Comparison of ENCODE assay signal across 13 cellular contexts in genomic region chr22:33707581-33707980, GRCh38.
A peak's percentile ranks its signal among the peaks of the same experiment; 100 is the strongest.
DNase-seq lines count a peak whose midpoint lies in the region; ATAC-seq lines count a peak whose summit lies in the region.
"Had no signal": no experiment of that assay in that cellular context is flagged by ENCODE, and none has a peak within 500 bp of the region (broad histone marks: within the 10 kb centered on the region; RNA-seq: fewer than 3 reads in every experiment).

No MANE protein-coding gene starts in this region.

- peak; percentile 36 for ATAC-seq in sciatic nerve
- ATAC-seq in left cardiac atrium = no peak
- ATAC-seq: A549 had no signal

- DNase-seq in Ammon's horn (ENCODE audit: low spot score) (peak; percentile 48), head of caudate nucleus (peak in 36 of 42 donors; percentile 12 to 80 (median 44)), occipital lobe (lab: John Stamatoyannopoulos, UW) (peak; percentile 12), sciatic nerve (ENCODE audit: low spot score) (no peak), left cardiac atrium (no peak), NCI-H1417 treated with DMSO at 0.1 percent for 48 hours (lab: John Stamatoyannopoulos, UW) (no peak)
- no peak for DNase-seq in stimulated activated CD4-positive, alpha-beta T cell treated with anti-CD3 and anti-CD28 coated beads, Interleukin-4, amount 100 ng/mL, for 24 hours
- DNase-seq: CD8-positive, alpha-beta memory T cell; COR-L47; DMS 273 treated with DMSO at 0.1 percent for 48 hours; DMS53; GM23248 had no signal

- intact Hi-C loops in head of caudate nucleus (cut with DNase I) (no loop called here), sciatic nerve (cut with DNase I) (no loop called here), left cardiac atrium (cut with DNase I) (no loop called here)

Comparison
In these comparisons a context has a peak if more than half of its experiments do, and no peak if none do; other contexts are left out.
1. DNase-seq: peak in Ammon's horn (single experiment), head of caudate nucleus (36 of 42) and occipital lobe (single experiment); none in sciatic nerve (single experiment), left cardiac atrium (single experiment), NCI-H1417 treated with DMSO at 0.1 percent for 48 hours (single experiment) and stimulated activated CD4-positive, alpha-beta T cell treated with anti-CD3 and anti-CD28 coated beads, Interleukin-4, amount 100 ng/mL, for 24 hours (single experiment).